In the genomic region with DNA sequence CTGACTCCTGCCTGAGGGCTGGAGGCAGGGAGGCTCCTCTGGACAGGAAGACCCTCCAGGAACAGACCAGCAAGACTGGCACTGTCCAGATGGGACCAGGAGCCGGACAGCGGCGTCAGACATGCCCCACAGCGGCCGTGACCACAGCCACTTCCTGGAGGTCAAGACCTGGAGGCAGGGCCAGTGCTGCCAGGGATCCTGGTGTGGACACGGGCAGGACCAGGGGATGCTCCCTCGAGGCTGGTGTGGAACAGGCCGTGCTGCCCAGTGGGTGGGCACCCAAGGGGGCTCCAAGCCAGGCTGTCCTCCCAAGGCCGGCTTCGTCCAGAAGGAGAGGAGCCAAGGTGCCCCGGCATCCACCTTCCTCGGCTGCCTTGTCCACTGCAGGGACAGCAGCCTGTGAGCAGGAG, we compare ENCODE assay signal across 1 cellular context.
TF ChIP-seq lines count a peak whose summit lies in the region.

No MANE protein-coding gene starts in this region.

TF ChIP-seq in HepG2, 621 proteins besides CTCF, POLR2A, EP300 and RAD21 (continued from another document and continues in another):
- TF ChIP-seq, protein P1, sequence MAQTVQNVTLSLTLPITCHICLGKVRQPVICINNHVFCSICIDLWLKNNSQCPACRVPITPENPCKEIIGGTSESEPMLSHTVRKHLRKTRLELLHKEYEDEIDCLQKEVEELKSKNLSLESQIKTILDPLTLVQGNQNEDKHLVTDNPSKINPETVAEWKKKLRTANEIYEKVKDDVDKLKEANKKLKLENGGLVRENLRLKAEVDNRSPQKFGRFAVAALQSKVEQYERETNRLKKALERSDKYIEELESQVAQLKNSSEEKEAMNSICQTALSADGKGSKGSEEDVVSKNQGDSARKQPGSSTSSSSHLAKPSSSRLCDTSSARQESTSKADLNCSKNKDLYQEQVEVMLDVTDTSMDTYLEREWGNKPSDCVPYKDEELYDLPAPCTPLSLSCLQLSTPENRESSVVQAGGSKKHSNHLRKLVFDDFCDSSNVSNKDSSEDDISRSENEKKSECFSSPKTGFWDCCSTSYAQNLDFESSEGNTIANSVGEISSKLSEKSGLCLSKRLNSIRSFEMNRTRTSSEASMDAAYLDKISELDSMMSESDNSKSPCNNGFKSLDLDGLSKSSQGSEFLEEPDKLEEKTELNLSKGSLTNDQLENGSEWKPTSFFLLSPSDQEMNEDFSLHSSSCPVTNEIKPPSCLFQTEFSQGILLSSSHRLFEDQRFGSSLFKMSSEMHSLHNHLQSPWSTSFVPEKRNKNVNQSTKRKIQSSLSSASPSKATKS (CRISPR knock-in tag; IDR thresholded peaks at IDR 0.05), result no peak
- peak; percentile 20; the same call in 1 of the 2 replicates for TF ChIP-seq AHR (CRISPR knock-in tag; IDR thresholded peaks at IDR 0.05)
- TF ChIP-seq, protein P2, sequence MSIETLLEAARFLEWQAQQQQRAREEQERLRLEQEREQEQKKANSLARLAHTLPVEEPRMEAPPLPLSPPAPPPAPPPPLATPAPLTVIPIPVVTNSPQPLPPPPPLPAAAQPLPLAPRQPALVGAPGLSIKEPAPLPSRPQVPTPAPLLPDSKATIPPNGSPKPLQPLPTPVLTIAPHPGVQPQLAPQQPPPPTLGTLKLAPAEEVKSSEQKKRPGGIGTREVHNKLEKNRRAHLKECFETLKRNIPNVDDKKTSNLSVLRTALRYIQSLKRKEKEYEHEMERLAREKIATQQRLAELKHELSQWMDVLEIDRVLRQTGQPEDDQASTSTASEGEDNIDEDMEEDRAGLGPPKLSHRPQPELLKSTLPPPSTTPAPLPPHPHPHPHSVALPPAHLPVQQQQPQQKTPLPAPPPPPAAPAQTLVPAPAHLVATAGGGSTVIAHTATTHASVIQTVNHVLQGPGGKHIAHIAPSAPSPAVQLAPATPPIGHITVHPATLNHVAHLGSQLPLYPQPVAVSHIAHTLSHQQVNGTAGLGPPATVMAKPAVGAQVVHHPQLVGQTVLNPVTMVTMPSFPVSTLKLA (IDR thresholded peaks at IDR 0.05), result no peak
- TF ChIP-seq U2AF1 (optimal IDR thresholded peaks at IDR 0.05; ENCODE audit: low read depth, low read length), result peak; percentile 30
- peak; percentile 80 for TF ChIP-seq ZNF343 (CRISPR knock-in tag; IDR thresholded peaks at IDR 0.05)
- peak; percentile 58; the same call in 1 of the 2 replicates for TF ChIP-seq SP2 (CRISPR knock-in tag; IDR thresholded peaks at IDR 0.05)
- TF ChIP-seq EHMT2 (IDR thresholded peaks at IDR 0.05; ENCODE audit: borderline replicate concordance, low read depth, low read length), result no peak
- TF ChIP-seq, protein P3, sequence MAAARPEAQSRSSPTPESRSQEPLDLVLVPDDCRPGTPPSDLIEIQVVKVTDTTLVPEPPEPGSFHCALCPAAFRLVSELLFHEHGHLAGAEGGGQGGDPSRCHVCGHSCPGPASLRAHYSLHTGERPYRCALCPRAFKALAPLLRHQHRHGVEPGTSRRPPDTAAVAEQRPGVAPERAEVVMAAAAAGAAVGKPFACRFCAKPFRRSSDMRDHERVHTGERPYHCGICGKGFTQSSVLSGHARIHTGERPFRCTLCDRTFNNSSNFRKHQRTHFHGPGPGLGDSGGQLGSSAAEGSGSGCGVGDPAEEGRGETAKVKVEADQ (CRISPR knock-in tag; IDR thresholded peaks at IDR 0.05; ENCODE audit: borderline replicate concordance), result no peak
- no peak; the same call in 1 of the 2 replicates for TF ChIP-seq TFE3 (CRISPR knock-in tag; IDR thresholded peaks at IDR 0.05)
- no peak for TF ChIP-seq CENPBD1 (CRISPR knock-in tag; IDR thresholded peaks at IDR 0.05; ENCODE audit: borderline replicate concordance, low read depth)
- no peak for TF ChIP-seq GPN1 (CRISPR knock-in tag; IDR thresholded peaks at IDR 0.05; ENCODE audit: borderline replicate concordance)
- 0 out of 2 replicates have a peak, but pooled peaks have one; percentile 11 for TF ChIP-seq HBP1 (CRISPR knock-in tag; IDR thresholded peaks at IDR 0.05; ENCODE audit: low read depth)
- TF ChIP-seq NCOA2 (CRISPR knock-in tag; IDR thresholded peaks at IDR 0.05), result no peak
- 0 out of 2 replicates have a peak, but pooled peaks have one; percentile 56 for TF ChIP-seq ZNF225 (CRISPR knock-in tag; IDR thresholded peaks at IDR 0.05)
- TF ChIP-seq ZHX1 (CRISPR knock-in tag; IDR thresholded peaks at IDR 0.05; ENCODE audit: low read depth), result no peak
- no peak for TF ChIP-seq ZNF883 (CRISPR knock-in tag; IDR thresholded peaks at IDR 0.05; ENCODE audit: not compliant biosample characterization)
- no peak for TF ChIP-seq ARID5B (CRISPR knock-in tag; IDR thresholded peaks at IDR 0.05)
- no peak for TF ChIP-seq ZBTB20 (CRISPR knock-in tag; IDR thresholded peaks at IDR 0.05; ENCODE audit: borderline replicate concordance, low read depth)
- TF ChIP-seq CSRNP1 (CRISPR knock-in tag; IDR thresholded peaks at IDR 0.05), result peak; percentile 27; the same call in 1 of the 2 replicates
- TF ChIP-seq FOXO1 (CRISPR knock-in tag; IDR thresholded peaks at IDR 0.05), result no peak; the same call in 1 of the 2 replicates
- TF ChIP-seq SATB2 (CRISPR knock-in tag; IDR thresholded peaks at IDR 0.05), result 0 out of 2 replicates have a peak, but pooled peaks have one; percentile 20
- peak; percentile 27; the same call in 1 of the 2 replicates for TF ChIP-seq ZNF362 (CRISPR knock-in tag; IDR thresholded peaks at IDR 0.05; ENCODE audit: borderline replicate concordance)
- no peak for TF ChIP-seq NFATC3 (CRISPR knock-in tag; IDR thresholded peaks at IDR 0.05)
- TF ChIP-seq CBX1 (IDR thresholded peaks at IDR 0.05; ENCODE audit: low read depth), result no peak
- no peak for TF ChIP-seq ZNF709 (CRISPR knock-in tag; IDR thresholded peaks at IDR 0.05)
- TF ChIP-seq ZNF772 (CRISPR knock-in tag; IDR thresholded peaks at IDR 0.05), result peak; percentile 28; the same call in 1 of the 2 replicates
- no peak for TF ChIP-seq ZNF337 (CRISPR knock-in tag; IDR thresholded peaks at IDR 0.05; ENCODE audit: borderline replicate concordance, low read depth)
- no peak for TF ChIP-seq FOXK1 (CRISPR knock-in tag; IDR thresholded peaks at IDR 0.05; ENCODE audit: borderline replicate concordance, low read depth)
- TF ChIP-seq RBAK (CRISPR knock-in tag; IDR thresholded peaks at IDR 0.05), result no peak
- peak; percentile 57; the same call in 1 of the 2 replicates for TF ChIP-seq ZFP91 (CRISPR knock-in tag; IDR thresholded peaks at IDR 0.05; ENCODE audit: borderline replicate concordance)
- TF ChIP-seq ZNF501 (CRISPR knock-in tag; IDR thresholded peaks at IDR 0.05), result no peak; the same call in 1 of the 2 replicates
- no peak for TF ChIP-seq ZNF224 (CRISPR knock-in tag; IDR thresholded peaks at IDR 0.05)
- 0 out of 2 replicates have a peak, but pooled peaks have one; percentile 23 for TF ChIP-seq ZNF296 (CRISPR knock-in tag; conservative IDR thresholded peaks at IDR 0.05)
- no peak for TF ChIP-seq ZFYVE20 (CRISPR knock-in tag; IDR thresholded peaks at IDR 0.05; ENCODE audit: borderline replicate concordance, low read depth)
